Comparison of ENCODE assay signal across 8 cellular contexts in the genomic region with DNA sequence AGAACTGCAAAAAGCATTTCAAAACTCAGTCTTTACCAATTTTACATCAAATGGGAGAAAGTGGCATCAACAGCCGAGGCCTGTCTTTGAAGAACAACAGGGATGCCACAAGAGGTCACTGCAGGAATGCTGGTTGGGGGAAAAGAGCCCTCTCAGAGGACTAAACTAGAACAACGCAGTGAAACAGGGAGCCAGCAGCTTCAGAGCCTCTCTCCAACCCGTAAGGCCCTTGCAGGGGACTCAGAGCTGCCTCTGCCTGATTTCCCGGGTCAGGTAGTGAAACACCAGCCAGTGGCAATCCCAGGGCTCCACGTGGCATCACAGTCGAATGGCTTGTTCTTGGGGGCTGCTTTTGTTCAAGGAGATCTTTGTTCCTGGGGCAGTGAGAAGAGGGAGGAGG. TPM values are rescaled to one million over a fixed set of nuclear protein-coding genes. Genes with fewer than 3 reads are reported as not detected.
DNase-seq lines count a peak whose midpoint lies in the region; ATAC-seq, FAIRE-seq and TF ChIP-seq lines count a peak whose summit lies in the region.

No MANE protein-coding gene starts in this region.

- H3K4me3 ChIP-seq in A549 (no peak overlapping the region), GM12865 (ENCODE audit: low read depth, low read length) (no peak overlapping the region), hepatocyte (no peak overlapping the region), skeletal muscle cell (ENCODE audit: low read depth, low read length) (no peak overlapping the region)

- no peaks in the 10 kb centered on the region for H3K9me2 ChIP-seq in hepatocyte (replicated peaks; ENCODE audit: insufficient read depth)

- no peak overlapping the region for H3K27ac ChIP-seq in A549
- no peak overlapping the region for H3K27ac ChIP-seq in hepatocyte

- TF ChIP-seq CTCF in A549 (IDR thresholded peaks at IDR 0.05) (peak; percentile 49; the same call in 2 of the 3 replicates), GM12865 (IDR thresholded peaks at IDR 0.05; ENCODE audit: insufficient read depth, low read depth, low read length, missing control alignments) (peak; percentile 52), hepatocyte (IDR thresholded peaks at IDR 0.05; ENCODE audit: poor library complexity) (peak; percentile 91)

- no peaks in the 10 kb centered on the region for H3K9me3 ChIP-seq in A549
- no peaks in the 10 kb centered on the region for H3K9me3 ChIP-seq in hepatocyte (ENCODE audit: low read depth)

- no peak for FAIRE-seq in A549 (lab: Jason Lieb, UNC)

- WGBS in A549 (ENCODE audit: missing lambda C conversion rate): 0% methylated on average over 5 of the region's 6 CpGs
- WGBS in hepatocyte (ENCODE audit: low lambda C conversion rate, missing lambda C conversion rate): 8% methylated on average over 6 of the region's 6 CpGs

- H3K4me2 ChIP-seq in A549: no peak overlapping the region
- H3K4me2 ChIP-seq in hepatocyte: no peak overlapping the region

- CTCF ChIA-PET in A549 (lab: Yijun Ruan, JAX): interaction anchor here (0.6 to 1.0 kb wide), 3 partner anchors 11 to 515 kb away, joined by 3 to 7 read pairs (median 3); no protein-coding TSS in a partner anchor

- peak; percentile 86 to 87 for ATAC-seq in A549
- no peak for ATAC-seq in HG03135 (IDR thresholded peaks at IDR 0.05; ENCODE audit: unreplicated experiment)

- peaks cover 5% of the 10 kb centered on the region for H3K27me3 ChIP-seq in hepatocyte

- no peak for TF ChIP-seq POLR2A in A549 (IDR thresholded peaks at IDR 0.05; ENCODE audit: low read length)

- H3K4me1 ChIP-seq in A549 (no peaks in the 10 kb centered on the region), hepatocyte (ENCODE audit: insufficient read depth) (peaks cover 16% of the 10 kb centered on the region)

- peak overlapping the region; percentile 55 for H2AFZ ChIP-seq in hepatocyte

- H4K20me1 ChIP-seq in hepatocyte (ENCODE audit: insufficient read depth, poor library complexity, severe bottlenecking): no peaks in the 10 kb centered on the region

- POLR2A ChIA-PET in A549 (lab: Yijun Ruan, JAX): no interaction called here

- no peaks in the 10 kb centered on the region for H3K36me3 ChIP-seq in hepatocyte (replicated peaks; ENCODE audit: insufficient read depth, low read depth)

- DNase-seq in A549 (ENCODE audit: low read depth in 1 of 2, low spot score in 1 of 2): peak; percentile 36 to 42
- peak; percentile 48 for DNase-seq in GM12865 (ENCODE audit: low read depth)
- peak; percentile 30 for DNase-seq in NCI-H2029 treated with DMSO at 0.1 percent for 48 hours (lab: John Stamatoyannopoulos, UW)
- DNase-seq in anterior cingulate cortex (lab: John Stamatoyannopoulos, UW): peak in 56 of 58 donors; percentile 4 to 89 (median 66)
- peak; percentile 88 for DNase-seq in hepatocyte (ENCODE audit: low spot score)
- DNase-seq in skeletal muscle cell (ENCODE audit: low read depth): peak; percentile 19
- DNase-seq in stimulated activated CD4-positive, alpha-beta T cell treated with anti-CD3 and anti-CD28 coated beads, Interleukin-1b, Interleukin-23, amount 100 ng/mL, for 48 hours: no peak

- peak; percentile 71 to 81 for TF ChIP-seq RAD21 in A549 (conservative IDR thresholded peaks at IDR 0.05 in 1 of 2, IDR thresholded peaks at IDR 0.05 in 1 of 2)

- no peaks in the 10 kb centered on the region for H3K79me2 ChIP-seq in hepatocyte

- no peak for TF ChIP-seq EP300 in A549 (IDR thresholded peaks at IDR 0.05)

TF ChIP-seq in A549, 52 proteins besides CTCF, POLR2A, EP300 and RAD21:
- TF ChIP-seq SMC3 (IDR thresholded peaks at IDR 0.05) (peak; percentile 43; the same call in 2 of the 3 replicates), KDM5A (IDR thresholded peaks at IDR 0.05) (no peak)

RNA-seq across cellular contexts. Expression of a gene that starts 55.0 kb away (rescaled TPM):
- not detected in 2 replicates for polyA plus RNA-seq in A549 (2011; rRNA removed)
- not detected in 2 replicates for polyA plus RNA-seq in A549 (2012; cell fraction: cytosol; rRNA removed)
- not detected in 2 replicates for polyA plus RNA-seq in A549 (2012; cell fraction: nucleus; rRNA removed)
- not detected in 3 replicates for polyA plus RNA-seq in A549 (2017; fragmentation: RNase III; extraction: RNeasy Plus Mini Kit Qiagen cat#74134 plus additional on column Dnase treatment)
- polyA minus RNA-seq in A549 (2011; rRNA and poly(A)+ RNA removed): not detected in 2 replicates
- not detected in 2 replicates for total RNA-seq in hepatocyte
- polyA plus RNA-seq in hepatocyte: 0.12 TPM in 1 of 2 replicates, not detected in the other
